20 cellular contexts compared by ENCODE assay signal in the genomic region with DNA sequence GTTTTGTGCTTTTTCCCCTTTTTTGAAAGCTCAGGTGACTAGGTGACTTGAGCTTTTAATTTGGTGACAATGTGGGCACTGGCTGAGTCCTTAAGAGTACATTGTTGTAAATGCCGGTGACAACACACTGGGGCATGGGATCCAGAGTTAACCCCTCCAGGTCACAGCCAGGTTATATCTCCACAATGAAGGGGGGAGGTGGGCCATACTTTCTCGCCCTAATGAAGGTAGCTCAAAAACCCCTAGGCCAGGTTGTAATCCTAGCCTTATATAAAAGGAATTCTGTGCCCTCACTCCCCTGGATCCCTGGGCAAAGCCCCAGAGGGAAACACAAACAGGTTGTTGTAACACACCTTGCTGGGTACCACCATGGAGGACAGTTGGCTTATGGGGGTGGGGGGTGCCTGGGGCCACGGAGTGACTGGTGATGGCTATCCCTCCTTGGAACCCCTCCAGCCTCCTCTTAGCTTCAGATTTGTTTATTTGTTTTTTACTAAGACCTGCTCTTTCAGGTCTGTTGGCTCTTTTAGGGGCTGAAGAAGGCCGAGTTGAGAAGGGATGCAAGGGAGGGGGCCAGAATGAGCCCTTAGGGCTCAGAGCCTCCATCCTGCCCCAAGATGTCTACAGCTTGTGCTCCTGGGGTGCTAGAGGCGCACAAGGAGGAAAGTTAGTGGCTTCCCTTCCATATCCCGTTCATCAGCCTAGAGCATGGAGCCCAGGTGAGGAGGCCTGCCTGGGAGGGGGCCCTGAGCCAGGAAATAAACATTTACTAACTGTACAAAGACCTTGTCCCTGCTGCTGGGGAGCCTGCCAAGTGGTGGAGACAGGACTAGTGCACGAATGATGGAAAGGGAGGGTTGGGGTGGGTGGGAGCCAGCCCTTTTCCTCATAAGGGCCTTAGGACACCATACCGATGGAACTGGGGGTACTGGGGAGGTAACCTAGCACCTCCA. TPM values are rescaled to one million over a fixed set of nuclear protein-coding genes. Genes with fewer than 3 reads are reported as not detected.
DNase-seq lines count a peak whose midpoint lies in the region; ATAC-seq and TF ChIP-seq lines count a peak whose summit lies in the region.
"Had no signal": no experiment of that assay in that cellular context is flagged by ENCODE, and none has a peak within 500 bp of the region (broad histone marks: within the 10 kb centered on the region; RNA-seq: fewer than 3 reads in every experiment).

No MANE protein-coding gene starts in this region.

- H2AFZ ChIP-seq in IMR-90 (replicated peaks; ENCODE audit: low read length, poor library complexity) = no peak overlapping the region

- H2BK120ac ChIP-seq in IMR-90 (ENCODE audit: low read depth, low read length) = peak overlapping the region; percentile 3; the same call in 1 of the 2 replicates

- TF ChIP-seq CTCF in IMR-90 (conservative IDR thresholded peaks at IDR 0.05; ENCODE audit: low read depth, low read length) = no peak
- no peak for TF ChIP-seq CTCF in liver (IDR thresholded peaks at IDR 0.05; ENCODE audit: low read depth, low read length, missing input control)
- no peak for TF ChIP-seq CTCF in psoas muscle (IDR thresholded peaks at IDR 0.05)
- no peak for TF ChIP-seq CTCF in tibial nerve (IDR thresholded peaks at IDR 0.05)

- H3K27ac ChIP-seq in IMR-90 (ENCODE audit: insufficient read depth, low read length) = peak overlapping the region; percentile 38; the same call in 1 of the 2 replicates
- peak overlapping the region; percentile 36 for H3K27ac ChIP-seq in liver (ENCODE audit: low read depth in 1 of 2, low read length in 2 of 2)
- peak overlapping the region; percentile 99 for H3K27ac ChIP-seq in psoas muscle
- no peak overlapping the region for H3K27ac ChIP-seq in tibial nerve
- H3K27ac ChIP-seq: foreskin keratinocyte had no signal

- H4K91ac ChIP-seq in IMR-90 (ENCODE audit: insufficient read depth, low read depth, low read length) = peak overlapping the region; percentile 73; the same call in 1 of the 2 replicates

- no peak overlapping the region for H3K56ac ChIP-seq in IMR-90 (ENCODE audit: extremely low read depth, insufficient read depth, low read length)

- peaks cover 20% of the 10 kb centered on the region for H3K4me1 ChIP-seq in IMR-90 (ENCODE audit: control insufficient read depth, insufficient read depth, low read length)
- peaks cover 27% of the 10 kb centered on the region for H3K4me1 ChIP-seq in adipocyte (ENCODE audit: control insufficient read depth, insufficient read depth, low read length)
- H3K4me1 ChIP-seq in liver (ENCODE audit: control insufficient read depth in 4 of 4, insufficient read depth in 4 of 4, low read length in 3 of 4) = peaks cover 9 to 33% (median 27%) of the 10 kb centered on the region in 4 donors
- peaks cover 4% of the 10 kb centered on the region for H3K4me1 ChIP-seq in psoas muscle
- H3K4me1 ChIP-seq in tibial nerve = peaks cover 0 to 21% (median 13%) of the 10 kb centered on the region in 4 donors
- H3K4me1 ChIP-seq: foreskin keratinocyte had no signal

- H2BK20ac ChIP-seq in IMR-90 (ENCODE audit: low read depth, low read length) = no peak overlapping the region

- peaks cover 0 to 17% of the 10 kb centered on the region in 2 experiments; a peak in 2 of 4 replicates for H3K79me1 ChIP-seq in IMR-90 (ENCODE audit: low read depth in 1 of 2, low read length in 2 of 2)

- H3K23ac ChIP-seq in IMR-90 (ENCODE audit: low read depth, low read length) = no peak overlapping the region

- H4K8ac ChIP-seq in IMR-90 (ENCODE audit: low read depth in 2 of 2, low read length in 2 of 2) = peak overlapping the region; percentile 35 to 67; a peak in 2 of 4 replicates

- H3K9ac ChIP-seq in IMR-90 (ENCODE audit: low read depth, low read length) (peak overlapping the region; percentile 24; the same call in 1 of the 2 replicates), adipocyte (ENCODE audit: low read length) (peak overlapping the region; percentile 49), liver (ENCODE audit: low read depth in 1 of 2, low read length in 2 of 2) (no peak overlapping the region)

- no peaks in the 10 kb centered on the region for H3K9me3 ChIP-seq in IMR-90 (ENCODE audit: control insufficient read depth, insufficient read depth, low read length)
- no peaks in the 10 kb centered on the region for H3K9me3 ChIP-seq in adipocyte (ENCODE audit: control insufficient read depth, low read length)
- H3K9me3 ChIP-seq in liver (ENCODE audit: control insufficient read depth in 4 of 4, low read length in 3 of 4) = no peaks in the 10 kb centered on the region
- H3K9me3 ChIP-seq in psoas muscle = no peaks in the 10 kb centered on the region
- H3K9me3 ChIP-seq in tibial nerve = no peaks in the 10 kb centered on the region
- H3K9me3 ChIP-seq: left lung had no signal

- DNase-seq in IMR-90 (no peak), adipocyte (ENCODE audit: low read depth) (no peak), psoas muscle (peak in 1 of 2 donors; percentile 47), tibial nerve (ENCODE audit: low spot score in 2 of 2) (no peak), DMS114 treated with DMSO at 0.1 percent for 48 hours (lab: John Stamatoyannopoulos, UW; ENCODE audit: unreplicated experiment) (no peak)
- no peak for DNase-seq in stimulated activated CD4-positive, alpha-beta T cell treated with anti-CD3 and anti-CD28 coated beads, Interleukin-1b, Interleukin-23, amount 100 ng/mL, for 48 hours
- DNase-seq: activated gamma-delta T cell; effector memory CD4-positive, alpha-beta T cell; foreskin keratinocyte; KBM-7; left lung; NCI-H1417 treated with DMSO at 0.1 percent for 48 hours; NCI-H2081 treated with DMSO at 0.1 percent for 48 hours; NCI-H446; PC-3; retina; SIG-M5; stimulated activated CD4-positive, alpha-beta T cell treated with anti-CD3 and anti-CD28 coated beads, Interleukin-12 subunit alpha, Interleukin-12 subunit beta, amount 100 ng/mL, for 4 hours; stimulated activated naive CD4-positive, alpha-beta T cell treated with Interleukin-2 at 50 U/mL for 16 hours had no signal

- peak overlapping the region; percentile 27; the same call in 1 of the 2 replicates for H3K18ac ChIP-seq in IMR-90 (ENCODE audit: low read depth, low read length)

- no peak overlapping the region for H3K4me2 ChIP-seq in IMR-90 (ENCODE audit: low read depth, low read length)

- no TSS peak for BruUV-seq in IMR-90 (replicated peaks; lab: Mats Ljungman, UMichigan)

- in situ Hi-C loops in IMR-90 (cut with MboI; ENCODE audit: low sequenced_read_pairs) = loop anchor here (5.0 kb wide), 1 partner anchor 101 kb away; no protein-coding TSS in a partner anchor

- POLR2A ChIA-PET in IMR-90 (lab: Charles Lee; ENCODE audit: unreplicated experiment) = no interaction called here

- H2AK5ac ChIP-seq in IMR-90 (ENCODE audit: low read depth, low read length) = peak overlapping the region; percentile 50

- CTCF ChIA-PET in IMR-90 (lab: Yijun Ruan, JAX) = interaction anchor here (0.8 to 2.8 kb wide), 5 partner anchors 146 to 311 kb away, joined by 3 to 22 read pairs (median 4); no protein-coding TSS in a partner anchor

- H2BK15ac ChIP-seq in IMR-90 (ENCODE audit: low read depth, low read length) = peak overlapping the region; percentile 60; the same call in 1 of the 3 replicates

- dilution Hi-C loops in IMR-90 (cut with HindIII; ENCODE audit: low sequenced_read_pairs, unreplicated experiment) = no loop called here

- peak overlapping the region; percentile 55 for H3K4ac ChIP-seq in IMR-90 (ENCODE audit: low read depth, low read length)

- peak overlapping the region; percentile 0 for H2AK9ac ChIP-seq in IMR-90 (replicated peaks; ENCODE audit: low read depth, low read length, poor library complexity)

- H3K36me3 ChIP-seq in IMR-90 (ENCODE audit: control insufficient read depth, insufficient read depth, low read length) = peaks cover 8% of the 10 kb centered on the region
- H3K36me3 ChIP-seq in adipocyte (ENCODE audit: control insufficient read depth, insufficient read depth, low read length, severe bottlenecking) = no peaks in the 10 kb centered on the region
- H3K36me3 ChIP-seq in liver (ENCODE audit: control insufficient read depth in 4 of 4, insufficient read depth in 3 of 4, low read depth in 1 of 4, low read length in 3 of 4) = no peaks in the 10 kb centered on the region
- no peaks in the 10 kb centered on the region for H3K36me3 ChIP-seq in psoas muscle (ENCODE audit: insufficient read depth in 1 of 2, low read depth in 1 of 2)
- no peaks in the 10 kb centered on the region for H3K36me3 ChIP-seq in tibial nerve
- H3K36me3 ChIP-seq: left lung had no signal

- TF ChIP-seq POLR2A in IMR-90 (IDR thresholded peaks at IDR 0.05; ENCODE audit: low read depth, low read length) (no peak), tibial nerve (IDR thresholded peaks at IDR 0.05) (no peak)

- ATAC-seq in IMR-90 (ENCODE audit: low read depth) (no peak), psoas muscle (no peak)
- ATAC-seq: foreskin keratinocyte, left lung, PC-3 had no signal

- no peak overlapping the region for H2BK5ac ChIP-seq in IMR-90 (ENCODE audit: low read depth, low read length, poor library complexity, severe bottlenecking)

- peak overlapping the region; percentile 24; the same call in 1 of the 2 replicates for H3K14ac ChIP-seq in IMR-90 (replicated peaks; ENCODE audit: low read depth, low read length)

- H3K4me3 ChIP-seq in IMR-90 (ENCODE audit: insufficient read depth, low read depth, low read length) (no peak overlapping the region), adipocyte (ENCODE audit: low read length) (no peak overlapping the region), liver (ENCODE audit: low read depth in 1 of 3, low read length in 3 of 3) (no peak overlapping the region), psoas muscle (no peak overlapping the region), tibial nerve (no peak overlapping the region)
- H3K4me3 ChIP-seq: left lung had no signal

- intact Hi-C loops in IMR-90 (cut with micrococcal nuclease) = loop anchor here (2.0 kb wide), 1 partner anchor 43 kb away; no protein-coding TSS in a partner anchor
- intact Hi-C loops in psoas muscle (cut with DNase I) = loop anchor here (2.0 to 5.0 kb wide), 3 partner anchors 49 to 181 kb away; no protein-coding TSS in a partner anchor

- no peaks in the 10 kb centered on the region for H3K9me1 ChIP-seq in IMR-90 (ENCODE audit: insufficient read depth, low read length)

- peaks cover 31% of the 10 kb centered on the region for H4K20me1 ChIP-seq in IMR-90 (ENCODE audit: insufficient read depth, low read length)

- H4K5ac ChIP-seq in IMR-90 (ENCODE audit: low read depth, low read length) = peak overlapping the region; percentile 23; the same call in 1 of the 2 replicates

- H3K27me3 ChIP-seq in IMR-90 (ENCODE audit: control insufficient read depth, insufficient read depth, low read length) (no peaks in the 10 kb centered on the region), adipocyte (replicated peaks; ENCODE audit: control insufficient read depth, insufficient read depth, low read length) (no peaks in the 10 kb centered on the region), liver (ENCODE audit: control insufficient read depth in 4 of 4, insufficient read depth in 4 of 4, low read length in 3 of 4) (no peaks in the 10 kb centered on the region), psoas muscle (ENCODE audit: insufficient read depth in 3 of 3, low read length in 2 of 3) (no peaks in the 10 kb centered on the region), tibial nerve (no peaks in the 10 kb centered on the region)
- H3K27me3 ChIP-seq: foreskin keratinocyte, left lung had no signal

- no peak for TF ChIP-seq EP300 in tibial nerve (IDR thresholded peaks at IDR 0.05)

- no peak for TF ChIP-seq RAD21 in IMR-90 (IDR thresholded peaks at IDR 0.05; ENCODE audit: low read length)
- peak; percentile 6 to 17 for TF ChIP-seq RAD21 in liver (IDR thresholded peaks at IDR 0.05)

- WGBS in IMR-90 (ENCODE audit: extremely low coverage in 2 of 2, insufficient read length in 1 of 2), 2 experiments = no CpG with 5 or more reads among the region's 8 CpGs
- WGBS in liver = 52% methylated on average over 8 of the region's 8 CpGs
- WGBS in psoas muscle, 3 donors = 82 to 88% (median 84%) methylated on average over 8 of the region's 8 CpGs
- 84 to 86% methylated on average over 8 of the region's 8 CpGs for WGBS in tibial nerve, 2 donors

RNA-seq across cellular contexts. Expression of a gene that starts 2.2 kb away (rescaled TPM):
- total RNA-seq in IMR-90 (2012; rRNA removed) (156 and 190 TPM in 2 replicates), liver (100 to 1,000 TPM in 1 of 2 donors, 10 to 100 TPM in 1; 35.5 to 160 TPM), psoas muscle (100 to 1,000 TPM; 132 to 345 (median 208) TPM), tibial nerve (100 to 1,000 TPM; 175 to 220 (median 177) TPM)
- polyA plus RNA-seq in IMR-90 (2012; rRNA removed) (211 and 234 TPM in 2 replicates), liver (10 to 100 TPM; 14.7 to 94.8 TPM), psoas muscle (100 to 1,000 TPM in 1 of 3 donors, 10 to 100 TPM in 2; 78.1 to 125 (median 88.3) TPM)
- 69.3 and 213 TPM in 2 replicates for polyA plus RNA-seq in IMR-90 (2012; cell fraction: cytosol; rRNA removed)
- 853 and 1,420 TPM in 2 replicates for polyA plus RNA-seq in IMR-90 (2012; cell fraction: nucleus; rRNA removed; ENCODE audit: low replicate concordance)

Comparison
In these comparisons a context has a peak if more than half of its experiments do, and no peak if none do; other contexts are left out.
1. H3K27ac ChIP-seq: peak in IMR-90 (single experiment), liver (2 of 2) and psoas muscle (single experiment); none in tibial nerve (0 of 4).
2. H3K9ac ChIP-seq: peak in IMR-90 (single experiment) and adipocyte (single experiment); none in liver (0 of 2).